ENCODE assay signal across 18 cellular contexts in genomic region chr1:77929806-77930205, GRCh38.
"Had no signal": no experiment of that assay in that cellular context is flagged by ENCODE, and none has a peak within 500 bp of the region (broad histone marks: within the 10 kb centered on the region; RNA-seq: fewer than 3 reads in every experiment).

No MANE protein-coding gene starts in this region.

- ATAC-seq: activated CD4-positive, CD25-positive, alpha-beta regulatory T cell treated with anti-CD3 and anti-CD28 coated beads, Interleukin-2, amount 50 U/mL, for 24 hours; activated CD8-positive, alpha-beta T cell treated with anti-CD3 and anti-CD28 coated beads for 36 hours; naive thymus-derived CD4-positive, alpha-beta T cell had no signal

- H3K4me1 ChIP-seq: colonic mucosa, testis, vagina had no signal

- H3K36me3 ChIP-seq: colonic mucosa, vagina had no signal

- H3K9me3 ChIP-seq: colonic mucosa, left ventricle myocardium inferior, spleen, testis, vagina had no signal

- H3K4me3 ChIP-seq: colonic mucosa, hepatocyte, left ventricle myocardium inferior, spleen, testis, vagina had no signal

- H3K27ac ChIP-seq: colonic mucosa, hepatocyte, left ventricle myocardium inferior, spleen, testis, vagina, VCaP had no signal

- H3K27me3 ChIP-seq: colonic mucosa, hepatocyte, spleen, testis, vagina had no signal

- DNase-seq: activated CD4-positive, alpha-beta T cell treated with anti-CD3 and anti-CD28 coated beads, Interleukin-2, amount 10 ng/mL, durations not matched to agents 24 days and 14 days; activated CD8-positive, alpha-beta T cell treated with anti-CD3 and anti-CD28 coated beads for 36 hours; activated gamma-delta T cell treated with Interleukin-2 at 50 U/mL for 16 hours; aorta; colonic mucosa; endodermal cell; immature natural killer cell; left ventricle myocardium inferior; naive thymus-derived CD4-positive, alpha-beta T cell; spleen; stimulated activated CD4-positive, alpha-beta T cell treated with anti-CD3 and anti-CD28 coated beads, Interleukin-4, amount 100 ng/mL, for 1 hour; stimulated activated naive CD4-positive, alpha-beta T cell; testis; trophoblast cell had no signal
